In the genomic region with DNA sequence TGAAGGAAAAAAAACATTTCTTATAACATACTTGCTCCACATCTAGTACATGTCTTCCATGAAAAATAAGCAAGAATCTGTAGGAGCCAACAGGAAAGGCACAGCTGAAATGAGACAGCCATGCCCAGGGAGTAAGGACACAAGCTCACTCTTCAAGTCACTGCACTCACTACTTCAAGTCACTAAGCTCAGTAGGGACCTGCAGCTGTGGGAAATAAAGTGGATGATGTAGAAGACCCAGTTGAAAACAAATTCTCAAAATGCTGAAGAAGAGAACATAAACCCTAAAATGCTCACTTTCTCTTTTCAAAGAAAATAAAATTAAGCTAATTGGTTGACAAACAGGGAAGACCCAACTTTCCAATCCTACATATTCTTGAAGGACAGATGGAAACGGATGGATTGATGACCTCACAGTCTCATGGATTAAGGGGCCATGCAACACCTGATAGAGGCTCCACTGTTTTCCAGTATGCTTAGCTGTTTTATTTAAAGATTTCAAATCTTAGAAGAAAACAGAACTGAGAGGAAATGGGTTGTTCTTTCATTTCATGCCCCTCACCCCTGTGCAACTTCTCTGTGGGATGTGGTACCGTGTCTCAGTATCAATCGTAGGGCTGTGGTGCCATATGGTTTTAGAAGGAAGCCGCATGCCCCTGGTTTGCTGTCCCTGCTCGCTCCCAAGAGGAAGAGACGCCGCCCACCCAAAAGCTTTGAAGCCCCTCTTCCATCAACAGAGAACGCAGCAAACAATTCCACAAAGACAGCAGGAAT, we compare ENCODE assay signal across 20 cellular contexts.
DNase-seq lines count a peak whose midpoint lies in the region; ATAC-seq and TF ChIP-seq lines count a peak whose summit lies in the region.
"Had no signal": no experiment of that assay in that cellular context is flagged by ENCODE, and none has a peak within 500 bp of the region (broad histone marks: within the 10 kb centered on the region; RNA-seq: fewer than 3 reads in every experiment).

No MANE protein-coding gene starts in this region.

- peaks cover 0 to 2% of the 10 kb centered on the region in 2 donors for H3K9me3 ChIP-seq in lung (ENCODE audit: control insufficient read depth in 2 of 2, insufficient read depth in 1 of 2, low read length in 1 of 2)
- no peaks in the 10 kb centered on the region for H3K9me3 ChIP-seq in thyroid gland
- H3K9me3 ChIP-seq: BE2C, breast epithelium, psoas muscle, SJSA1 had no signal

- H3K27me3 ChIP-seq in lung (ENCODE audit: control insufficient read depth, insufficient read depth) (no peaks in the 10 kb centered on the region), thyroid gland (no peaks in the 10 kb centered on the region)
- H3K27me3 ChIP-seq: BE2C, breast epithelium, dorsolateral prefrontal cortex, SJSA1 had no signal

- peaks cover 0 to 2% of the 10 kb centered on the region in 2 donors for H3K4me1 ChIP-seq in lung (ENCODE audit: control insufficient read depth in 2 of 2, insufficient read depth in 2 of 2, low read length in 2 of 2)
- H3K4me1 ChIP-seq in thyroid gland = no peaks in the 10 kb centered on the region
- H3K4me1 ChIP-seq: BE2C, breast epithelium, psoas muscle had no signal

- DNase-seq in lung (ENCODE audit: low spot score) (peak; percentile 9), thyroid gland (no peak), SIG-M5 treated with dmso at 0.1 percent for 504 hours (lab: John Stamatoyannopoulos, UW; ENCODE audit: unreplicated experiment) (no peak)
- no peak for DNase-seq in activated naive CD4-positive, alpha-beta T cell (lab: John Stamatoyannopoulos, UW)
- DNase-seq: BE2C, DMS 273 treated with DMSO at 0.1 percent for 48 hours, dorsolateral prefrontal cortex, GF-D8, H7, NCI-H187 treated with DMSO at 0.1 percent for 48 hours, NCI-H446, OCI-M1, psoas muscle, T-helper 9 cell had no signal

- TF ChIP-seq CTCF in lung (IDR thresholded peaks at IDR 0.05; ENCODE audit: control extremely low read depth, extremely low read depth) = no peak
- TF ChIP-seq CTCF in thyroid gland (IDR thresholded peaks at IDR 0.05) = no peak

- H3K27ac ChIP-seq in lung (ENCODE audit: low read depth in 1 of 2, low read length in 1 of 2) (no peak overlapping the region), thyroid gland (no peak overlapping the region)
- H3K27ac ChIP-seq: breast epithelium, dorsolateral prefrontal cortex, psoas muscle, SJSA1 had no signal

- intact Hi-C loops in thyroid gland (cut with DNase I) = no loop called here

- peaks cover 0 to 1% of the 10 kb centered on the region in 2 donors for H3K36me3 ChIP-seq in lung (ENCODE audit: control insufficient read depth in 2 of 2, insufficient read depth in 2 of 2, low read length in 2 of 2)
- no peaks in the 10 kb centered on the region for H3K36me3 ChIP-seq in thyroid gland
- H3K36me3 ChIP-seq: BE2C, breast epithelium, SJSA1 had no signal

- ATAC-seq in GM18868 (IDR thresholded peaks at IDR 0.05; ENCODE audit: unreplicated experiment) = peak; percentile 76
- peak; percentile 51 for ATAC-seq in GM21515 (IDR thresholded peaks at IDR 0.05; ENCODE audit: unreplicated experiment)
- ATAC-seq in HG03432 (IDR thresholded peaks at IDR 0.05; ENCODE audit: unreplicated experiment) = peak; percentile 60
- ATAC-seq in lung (ENCODE audit: insufficient read depth, low FRiP score) = no peak
- ATAC-seq in HG03565 (IDR thresholded peaks at IDR 0.05; ENCODE audit: unreplicated experiment) = no peak

- 83 to 89% methylated on average over 8 of the region's 8 CpGs for WGBS in lung, 2 donors
- WGBS in thyroid gland, 2 donors = 87 to 93% methylated on average over 8 of the region's 8 CpGs

- no peak overlapping the region for H3K4me3 ChIP-seq in lung
- no peak overlapping the region for H3K4me3 ChIP-seq in thyroid gland (replicated peaks in 1 of 3)
- H3K4me3 ChIP-seq: breast epithelium, dorsolateral prefrontal cortex, psoas muscle, SJSA1 had no signal

- TF ChIP-seq POLR2A in thyroid gland (IDR thresholded peaks at IDR 0.05) = no peak

Comparison
In these comparisons a context has a peak if more than half of its experiments do, and no peak if none do; other contexts are left out.
1. ATAC-seq: peak in GM18868 (single experiment), GM21515 (single experiment) and HG03432 (single experiment); none in lung (single experiment) and HG03565 (single experiment).